ENCODE assay signal across 19 cellular contexts in the genomic region with DNA sequence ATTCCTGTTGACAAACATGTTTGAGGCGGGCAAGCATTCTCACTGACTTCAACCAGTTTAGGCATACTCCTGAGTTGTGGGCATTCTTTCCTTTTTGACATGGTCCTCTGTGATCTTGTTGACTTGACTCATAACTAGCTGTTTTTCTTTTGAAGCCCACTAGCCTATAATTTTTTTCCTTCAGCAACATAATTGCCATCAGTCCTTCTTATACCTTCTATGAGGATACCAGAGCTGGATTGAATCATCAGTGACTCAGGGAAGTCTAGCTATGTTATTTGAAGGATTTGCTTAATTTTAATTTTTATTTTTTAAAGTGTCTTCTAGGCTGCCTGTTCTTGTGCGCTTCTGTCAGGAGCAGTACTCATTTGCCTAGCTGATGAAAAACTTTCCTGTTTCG.
DNase-seq lines count a peak whose midpoint lies in the region; TF ChIP-seq lines count a peak whose summit lies in the region.
"Had no signal": no experiment of that assay in that cellular context is flagged by ENCODE, and none has a peak within 500 bp of the region (broad histone marks: within the 10 kb centered on the region; RNA-seq: fewer than 3 reads in every experiment).

No MANE protein-coding gene starts in this region.

- H3K4me3 ChIP-seq in choroid plexus epithelial cell (ENCODE audit: low read depth, low read length): no peak overlapping the region
- H3K4me3 ChIP-seq: GM23338, lower lobe of right lung had no signal

- DNase-seq in A172 (ENCODE audit: low spot score) (peak; percentile 39), M059J (ENCODE audit: low read depth) (peak; percentile 67), choroid plexus epithelial cell (ENCODE audit: low read depth) (peak; percentile 36), kidney tubule cell (ENCODE audit: low spot score) (peak; percentile 31), activated T-cell treated with anti-CD3 and anti-CD28 coated beads for 4 hours (no peak), DMS 273 treated with DMSO at 0.1 percent for 48 hours (lab: John Stamatoyannopoulos, UW) (no peak), HuH-7.5 (ENCODE audit: low spot score) (no peak)
- no peak for DNase-seq in activated effector memory CD4-positive, alpha-beta T cell treated with anti-CD3 and anti-CD28 coated beads, Interleukin-2, amount 50 U/mL, for 16 hours
- DNase-seq: activated CD4-positive, CD25-positive, alpha-beta regulatory T cell treated with anti-CD3 and anti-CD28 coated beads, Interleukin-2, amount 50 U/mL, for 72 hours; activated CD8-positive, alpha-beta memory T cell treated with anti-CD3 and anti-CD28 coated beads, Interleukin-2, amount 50 U/mL, for 4 hours; activated naive CD8-positive, alpha-beta T cell treated with anti-CD3 and anti-CD28 coated beads for 36 hours; COR-L47; cortex of kidney; lower lobe of right lung; NCI-H1417 treated with DMSO at 0.1 percent for 48 hours; nephron progenitor cell; OCI-M1; stimulated activated CD4-positive, alpha-beta T cell treated with anti-CD3 and anti-CD28 coated beads, Interleukin-4, amount 100 ng/mL, for 4 hours had no signal

- TF ChIP-seq CTCF in choroid plexus epithelial cell (conservative IDR thresholded peaks at IDR 0.05; ENCODE audit: low read depth, low read length): no peak

Comparison
In these comparisons a context has a peak if more than half of its experiments do, and no peak if none do; other contexts are left out.
1. DNase-seq: peak in A172 (single experiment), M059J (single experiment), choroid plexus epithelial cell (single experiment) and kidney tubule cell (single experiment); none in activated T-cell treated with anti-CD3 and anti-CD28 coated beads for 4 hours (single experiment), DMS 273 treated with DMSO at 0.1 percent for 48 hours (single experiment), activated effector memory CD4-positive, alpha-beta T cell treated with anti-CD3 and anti-CD28 coated beads, Interleukin-2, amount 50 U/mL, for 16 hours (single experiment) and HuH-7.5 (single experiment).